ENCODE assay signal across 12 cellular contexts in genomic region chr1:204320413-204320812, GRCh38. TPM values are rescaled to one million over a fixed set of nuclear protein-coding genes. Genes with fewer than 3 reads are reported as not detected.
DNase-seq lines count a peak whose midpoint lies in the region; ATAC-seq and TF ChIP-seq lines count a peak whose summit lies in the region.
"Had no signal": no experiment of that assay in that cellular context is flagged by ENCODE, and none has a peak within 500 bp of the region (broad histone marks: within the 10 kb centered on the region; RNA-seq: fewer than 3 reads in every experiment).

No MANE protein-coding gene starts in this region.

- H2BK120ac ChIP-seq in IMR-90 (ENCODE audit: low read depth, low read length) (peak overlapping the region; percentile 100), neuronal stem cell (ENCODE audit: low read depth, low read length) (no peak overlapping the region)

- H3K18ac ChIP-seq in IMR-90 (ENCODE audit: low read depth, low read length) (peak overlapping the region; percentile 92), neuronal stem cell (ENCODE audit: low read length) (no peak overlapping the region)

- dilution Hi-C loops in IMR-90 (cut with HindIII; ENCODE audit: low sequenced_read_pairs, unreplicated experiment) = no loop called here

- H3K14ac ChIP-seq in IMR-90 (replicated peaks; ENCODE audit: low read depth, low read length) (peak overlapping the region; percentile 98), neuronal stem cell (ENCODE audit: low read length) (no peak overlapping the region)

- no peak overlapping the region for H2BK12ac ChIP-seq in neuronal stem cell (ENCODE audit: low read length)

- H3K27me3 ChIP-seq in IMR-90 (ENCODE audit: control insufficient read depth, insufficient read depth, low read length) (no peaks in the 10 kb centered on the region), neuronal stem cell (ENCODE audit: control insufficient read depth in 3 of 3, insufficient read depth in 3 of 3, low read depth in 1 of 3, low read length in 3 of 3) (peaks cover 0 to 1% (median 0%) of the 10 kb centered on the region in 3 experiments), H7 (ENCODE audit: control insufficient read depth, insufficient read depth, low read length) (no peaks in the 10 kb centered on the region)

- H3K9me3 ChIP-seq in IMR-90 (ENCODE audit: control insufficient read depth, insufficient read depth, low read length) (no peaks in the 10 kb centered on the region), neuronal stem cell (replicated peaks in 1 of 2; ENCODE audit: control insufficient read depth in 2 of 2, insufficient read depth in 1 of 2, low read depth in 1 of 2, low read length in 2 of 2) (no peaks in the 10 kb centered on the region)

- H2AK5ac ChIP-seq in IMR-90 (ENCODE audit: low read depth, low read length) = peak overlapping the region; percentile 99
- peak overlapping the region; percentile 1 for H2AK5ac ChIP-seq in neuronal stem cell (ENCODE audit: low read depth, low read length)

- POLR2A ChIA-PET in IMR-90 (lab: Charles Lee; ENCODE audit: unreplicated experiment) = interaction anchor here (0.6 kb wide), 1 partner anchor 25 kb away, joined by 3 read pairs; no protein-coding TSS in a partner anchor

- H3K36me3 ChIP-seq in IMR-90 (ENCODE audit: control insufficient read depth, insufficient read depth, low read length) = no peaks in the 10 kb centered on the region
- H3K36me3 ChIP-seq in neuronal stem cell (replicated peaks in 1 of 2; ENCODE audit: control insufficient read depth in 2 of 2, insufficient read depth in 2 of 2, low read length in 2 of 2) = no peaks in the 10 kb centered on the region
- no peaks in the 10 kb centered on the region for H3K36me3 ChIP-seq in H7 (replicated peaks; ENCODE audit: control insufficient read depth, insufficient read depth, low read length)

- H3K4ac ChIP-seq in IMR-90 (ENCODE audit: low read depth, low read length) = peak overlapping the region; percentile 99
- no peak overlapping the region for H3K4ac ChIP-seq in neuronal stem cell (ENCODE audit: low read length)

- H4K20me1 ChIP-seq in IMR-90 (ENCODE audit: insufficient read depth, low read length) = no peaks in the 10 kb centered on the region

- H2AFZ ChIP-seq in IMR-90 (replicated peaks; ENCODE audit: low read length, poor library complexity) (peak overlapping the region; percentile 45), neuronal stem cell (ENCODE audit: low read length) (no peak overlapping the region)

- intact Hi-C loops in IMR-90 (cut with micrococcal nuclease) = no loop called here

- TF ChIP-seq POLR2A in IMR-90 (IDR thresholded peaks at IDR 0.05; ENCODE audit: low read depth, low read length) = no peak; the same call in 1 of the 2 replicates

- peak overlapping the region; percentile 89 for H2AK9ac ChIP-seq in IMR-90 (replicated peaks; ENCODE audit: low read depth, low read length, poor library complexity)

- no peak; the same call in 1 of the 2 replicates for TF ChIP-seq RAD21 in IMR-90 (IDR thresholded peaks at IDR 0.05; ENCODE audit: low read length)

- H3K23ac ChIP-seq in IMR-90 (ENCODE audit: low read depth, low read length) (peak overlapping the region; percentile 99), neuronal stem cell (ENCODE audit: low read depth, low read length, poor library complexity) (no peak overlapping the region)

- ATAC-seq in IMR-90 (ENCODE audit: low read depth) = peak; percentile 50
- no peak for ATAC-seq in HG02938 (IDR thresholded peaks at IDR 0.05; ENCODE audit: unreplicated experiment)
- no peak for ATAC-seq in GM19351 (IDR thresholded peaks at IDR 0.05; ENCODE audit: unreplicated experiment)
- ATAC-seq: T-helper 17 cell had no signal

- H2BK20ac ChIP-seq in IMR-90 (ENCODE audit: low read depth, low read length) = peak overlapping the region; percentile 99

- TF ChIP-seq CTCF in IMR-90 (conservative IDR thresholded peaks at IDR 0.05; ENCODE audit: low read depth, low read length) = no peak
- TF ChIP-seq CTCF in choroid plexus epithelial cell (conservative IDR thresholded peaks at IDR 0.05; ENCODE audit: low read depth, low read length) = no peak

- in situ Hi-C loops in IMR-90 (cut with MboI; ENCODE audit: low sequenced_read_pairs) = no loop called here

- H2BK5ac ChIP-seq in IMR-90 (ENCODE audit: low read depth, low read length, poor library complexity, severe bottlenecking) (peak overlapping the region; percentile 96), neuronal stem cell (ENCODE audit: low read length) (no peak overlapping the region)

- peak overlapping the region; percentile 80 for H4K5ac ChIP-seq in IMR-90 (ENCODE audit: low read depth, low read length)

- H3K56ac ChIP-seq in IMR-90 (ENCODE audit: extremely low read depth, insufficient read depth, low read length) = peak overlapping the region; percentile 84

- peak overlapping the region; percentile 93 for H3K27ac ChIP-seq in IMR-90 (ENCODE audit: insufficient read depth, low read length)
- H3K27ac ChIP-seq in neuronal stem cell (replicated peaks; ENCODE audit: low read length) = no peak overlapping the region

- no peak overlapping the region for H3K9ac ChIP-seq in IMR-90 (ENCODE audit: low read depth, low read length)
- no peak overlapping the region for H3K9ac ChIP-seq in neuronal stem cell (ENCODE audit: low read depth, low read length, poor library complexity)

- H4K8ac ChIP-seq in IMR-90 (ENCODE audit: low read depth in 2 of 2, low read length in 2 of 2) (peak overlapping the region; percentile 94), neuronal stem cell (ENCODE audit: low read depth, low read length) (no peak overlapping the region)

- peaks cover 38% of the 10 kb centered on the region for H3K4me1 ChIP-seq in IMR-90 (ENCODE audit: control insufficient read depth, insufficient read depth, low read length)
- peaks cover 12 to 18% of the 10 kb centered on the region in 2 donors for H3K4me1 ChIP-seq in neuronal stem cell (ENCODE audit: control insufficient read depth in 2 of 2, insufficient read depth in 1 of 2, low read depth in 1 of 2, low read length in 2 of 2)

- CTCF ChIA-PET in IMR-90 (lab: Yijun Ruan, JAX) = interaction anchor here (0.6 to 1.8 kb wide), 2 partner anchors 35 to 62 kb away, joined by 3 to 9 read pairs; no protein-coding TSS in a partner anchor

- peak; percentile 71 for DNase-seq in Daoy (ENCODE audit: low read depth)
- peak; percentile 91 for DNase-seq in IMR-90
- peak; percentile 54 for DNase-seq in choroid plexus epithelial cell (ENCODE audit: low read depth)
- no peak for DNase-seq in neuronal stem cell (ENCODE audit: low spot score)
- no peak for DNase-seq in H7
- DNase-seq in ureter (ENCODE audit: low spot score) = no peak
- DNase-seq: erythroblast, Kasumi-1, NCI-H774, T-helper 17 cell had no signal

- H3K9me1 ChIP-seq in IMR-90 (ENCODE audit: insufficient read depth, low read length) = peaks cover 34% of the 10 kb centered on the region

- WGBS in IMR-90 (ENCODE audit: extremely low coverage in 2 of 2, insufficient read length in 1 of 2), 2 experiments = no CpG with 5 or more reads among the region's 5 CpGs
- WGBS in neuronal stem cell (ENCODE audit: extremely low coverage in 2 of 2, insufficient read length in 2 of 2, insufficient replicate concordance in 1 of 2), 2 donors = no CpG with 5 or more reads among the region's 5 CpGs

- H2BK15ac ChIP-seq in IMR-90 (ENCODE audit: low read depth, low read length) = peak overlapping the region; percentile 98; the same call in 2 of the 3 replicates
- H2BK15ac ChIP-seq in neuronal stem cell (ENCODE audit: low read length) = no peak overlapping the region

- BruUV-seq in IMR-90 (replicated peaks; lab: Mats Ljungman, UMichigan) = no TSS peak

- H3K4me2 ChIP-seq in IMR-90 (ENCODE audit: low read depth, low read length) (no peak overlapping the region), neuronal stem cell (ENCODE audit: insufficient read depth, low read length, poor library complexity, severe bottlenecking) (no peak overlapping the region)

- H3K4me3 ChIP-seq in IMR-90 (ENCODE audit: insufficient read depth, low read depth, low read length) (no peak overlapping the region), choroid plexus epithelial cell (ENCODE audit: low read depth, low read length) (no peak overlapping the region), neuronal stem cell (ENCODE audit: low read length in 2 of 2) (no peak overlapping the region), H7 (ENCODE audit: insufficient read depth, low read depth, low read length) (no peak overlapping the region)

- H3K79me1 ChIP-seq in IMR-90 (ENCODE audit: low read depth in 1 of 2, low read length in 2 of 2) (peaks cover 0 to 9% of the 10 kb centered on the region in 2 experiments; a peak in 2 of 4 replicates), neuronal stem cell (ENCODE audit: low read depth, low read length) (peaks cover 2% of the 10 kb centered on the region)

- H4K91ac ChIP-seq in IMR-90 (ENCODE audit: insufficient read depth, low read depth, low read length) (peak overlapping the region; percentile 99), neuronal stem cell (ENCODE audit: low read depth, low read length, poor library complexity) (no peak overlapping the region)

TF ChIP-seq in IMR-90, 13 proteins besides CTCF, POLR2A, EP300 and RAD21 (continues in another document):
- peak; percentile 62; the same call in 1 of the 2 replicates for TF ChIP-seq FOS (IDR thresholded peaks at IDR 0.05; ENCODE audit: low read depth, low read length)
- no peak for TF ChIP-seq RCOR1 (IDR thresholded peaks at IDR 0.05; ENCODE audit: insufficient replicate concordance, low read length)
- TF ChIP-seq CEBPB (IDR thresholded peaks at IDR 0.05; ENCODE audit: low read depth, low read length) = no peak
- TF ChIP-seq RFX5 (IDR thresholded peaks at IDR 0.05; ENCODE audit: low read depth, low read length) = no peak
- TF ChIP-seq MAFK (IDR thresholded peaks at IDR 0.05; ENCODE audit: low read depth, low read length) = peak; percentile 42; the same call in 1 of the 2 replicates
- no peak for TF ChIP-seq ELK1 (IDR thresholded peaks at IDR 0.05; ENCODE audit: borderline replicate concordance, low read depth, low read length)

RNA-seq across cellular contexts. Expression of gene PLEKHA6, which starts 39.3 kb away (rescaled TPM):
- total RNA-seq in Daoy (2014; rRNA removed; shearing (Covaris generic)) = 0.29 and 0.83 TPM in 2 replicates
- total RNA-seq in IMR-90 (2012; rRNA removed) (5.0 and 8.2 TPM in 2 replicates), ureter (61.5 TPM)
- 19.9 and 20.6 TPM in 2 replicates for polyA plus RNA-seq in IMR-90 (2012; rRNA removed)
- 10.7 and 13.6 TPM in 2 replicates for polyA plus RNA-seq in IMR-90 (2012; cell fraction: cytosol; rRNA removed)
- polyA plus RNA-seq in IMR-90 (2012; cell fraction: nucleus; rRNA removed; ENCODE audit: low replicate concordance) = 59.8 and 70.3 TPM in 2 replicates
- 0.49 TPM for polyA plus RNA-seq in neuronal stem cell (2013, experiment 1 of 2)
- polyA plus RNA-seq in neuronal stem cell (2013, experiment 2 of 2) = 0.48 TPM
- total RNA-seq in H7 (2014; rRNA removed; shearing (Covaris generic)) = 3.0 and 5.1 TPM in 2 replicates

Comparison
In these comparisons a context has a peak if more than half of its experiments do, and no peak if none do; other contexts are left out.
1. DNase-seq: peak in Daoy (single experiment), IMR-90 (single experiment) and choroid plexus epithelial cell (single experiment); none in neuronal stem cell (single experiment), H7 (single experiment) and ureter (single experiment).